1 cellular context compared by ENCODE assay signal in genomic region chr15:92900712-92901052, GRCh38.
A peak's percentile ranks its signal among the peaks of the same experiment; 100 is the strongest.
TF ChIP-seq lines count a peak whose summit lies in the region.

No MANE protein-coding gene starts in this region.

TF ChIP-seq in GM12878, 131 proteins besides CTCF, POLR2A, EP300 and RAD21 (continued from another document):
- peak; percentile 61; the same call in 1 of the 2 replicates for TF ChIP-seq ZBTB40 (IDR thresholded peaks at IDR 0.05; ENCODE audit: borderline replicate concordance)
- TF ChIP-seq SMC3 (IDR thresholded peaks at IDR 0.05; ENCODE audit: borderline replicate concordance, low read length) = no peak
